14 cellular contexts compared by ENCODE assay signal in the genomic region with DNA sequence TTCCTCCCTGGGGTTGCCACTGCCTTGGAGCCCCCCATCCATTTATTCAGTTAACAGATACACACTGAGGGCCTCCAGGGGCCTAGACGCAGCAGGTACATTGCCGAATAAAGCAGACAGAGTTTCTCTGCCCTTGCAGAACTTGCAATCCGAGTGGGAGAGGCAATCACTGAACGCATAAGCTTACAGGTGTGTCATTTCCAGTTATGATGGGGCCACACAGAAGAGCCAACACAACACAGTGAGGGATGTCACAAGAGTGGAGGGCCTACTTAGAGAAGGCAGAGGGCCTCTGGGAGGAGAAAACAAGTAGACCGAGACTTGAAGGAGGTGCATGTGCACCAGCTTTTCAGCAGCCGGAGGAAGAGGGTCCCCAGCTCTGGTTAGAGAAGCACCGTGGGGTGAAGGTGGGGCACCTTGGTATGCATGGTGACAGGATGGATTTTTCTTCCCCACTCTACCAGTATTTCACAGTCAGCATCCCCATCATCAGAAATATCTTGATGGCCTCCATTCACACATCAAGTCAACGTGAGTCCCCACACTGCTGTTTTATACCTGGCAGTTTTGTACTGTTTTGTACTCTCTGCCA.
DNase-seq lines count a peak whose midpoint lies in the region; ATAC-seq and TF ChIP-seq lines count a peak whose summit lies in the region.
"Had no signal": no experiment of that assay in that cellular context is flagged by ENCODE, and none has a peak within 500 bp of the region (broad histone marks: within the 10 kb centered on the region; RNA-seq: fewer than 3 reads in every experiment).

No MANE protein-coding gene starts in this region.

- no peak overlapping the region for H3K27ac Mint-ChIP-seq in activated T-cell treated with anti-CD3 and anti-CD28 coated beads, Interleukin-2, amount 50 U/mL, for 72 hours
- H3K27ac Mint-ChIP-seq in WTC11: no peak overlapping the region

- peak overlapping the region; percentile 81 for H3K27ac ChIP-seq in right cardiac atrium (ENCODE audit: low read length)
- H3K27ac ChIP-seq in thyroid gland: peak overlapping the region; percentile 86 to 91 (median 87)

- peak; percentile 21 to 24 for DNase-seq in activated T-cell treated with anti-CD3 and anti-CD28 coated beads, Interleukin-2, amount 50 U/mL, for 48 hours
- DNase-seq in activated T-cell treated with anti-CD3 and anti-CD28 coated beads, Interleukin-2, amount 50 U/mL, for 72 hours: no peak
- DNase-seq in WTC11 (ENCODE audit: low spot score) (peak; percentile 3), right cardiac atrium (peak in 1 of 3 donors; percentile 16), thyroid gland (peak in 1 of 2 donors; percentile 5), NCI-H446 treated with DMSO at 0.1 percent for 48 hours (lab: John Stamatoyannopoulos, UW) (no peak), GM20000 (ENCODE audit: low spot score) (no peak)
- DNase-seq: anterior cingulate cortex, dermis blood vessel endothelial cell, GDM1, naive B cell, SIG-M5, T1000 had no signal

- peaks cover 47% of the 10 kb centered on the region for H3K4me1 Mint-ChIP-seq in activated T-cell treated with anti-CD3 and anti-CD28 coated beads, Interleukin-2, amount 50 U/mL, for 72 hours (ENCODE audit: low read depth)
- H3K4me1 Mint-ChIP-seq in WTC11: no peaks in the 10 kb centered on the region

- 92% methylated on average over 8 of the region's 8 CpGs for WGBS in right cardiac atrium
- 76 to 81% methylated on average over 8 of the region's 8 CpGs for WGBS in thyroid gland, 2 donors

- no peaks in the 10 kb centered on the region for H3K36me3 ChIP-seq in thyroid gland

- TF ChIP-seq POLR2A in thyroid gland (IDR thresholded peaks at IDR 0.05): no peak

- H3K4me1 ChIP-seq in right cardiac atrium (ENCODE audit: control insufficient read depth, insufficient read depth, low read length) (peaks cover 27% of the 10 kb centered on the region), thyroid gland (peaks cover 66 to 85% of the 10 kb centered on the region in 2 donors)

- no peaks in the 10 kb centered on the region for H3K27me3 ChIP-seq in right cardiac atrium (ENCODE audit: control insufficient read depth, insufficient read depth)
- H3K27me3 ChIP-seq in thyroid gland: no peaks in the 10 kb centered on the region

- ATAC-seq in activated T-cell treated with anti-CD3 and anti-CD28 coated beads, Interleukin-2, amount 50 U/mL, for 72 hours (replicated peaks in 1 of 2): no peak
- ATAC-seq in WTC11: no peak
- no peak for ATAC-seq in right cardiac atrium
- no peak for ATAC-seq in HG02678 (IDR thresholded peaks at IDR 0.05; ENCODE audit: unreplicated experiment)

- no peaks in the 10 kb centered on the region for H3K9me3 Mint-ChIP-seq in activated T-cell treated with anti-CD3 and anti-CD28 coated beads, Interleukin-2, amount 50 U/mL, for 72 hours
- no peaks in the 10 kb centered on the region for H3K9me3 Mint-ChIP-seq in WTC11
- H3K9me3 Mint-ChIP-seq: naive B cell had no signal

- intact Hi-C loops in right cardiac atrium (cut with DNase I): no loop called here
- intact Hi-C loops in thyroid gland (cut with DNase I): no loop called here

- H3K9me3 ChIP-seq in right cardiac atrium (ENCODE audit: control insufficient read depth, low read length) (no peaks in the 10 kb centered on the region), thyroid gland (no peaks in the 10 kb centered on the region)

- POLR2A ChIA-PET in WTC11 (lab: Charles Lee): no interaction called here

- no peaks in the 10 kb centered on the region for H3K36me3 Mint-ChIP-seq in activated T-cell treated with anti-CD3 and anti-CD28 coated beads, Interleukin-2, amount 50 U/mL, for 72 hours (ENCODE audit: insufficient read depth in 2 of 2)
- H3K36me3 Mint-ChIP-seq in WTC11: no peaks in the 10 kb centered on the region; the same call in 1 of the 2 replicates
- H3K36me3 Mint-ChIP-seq: naive B cell had no signal

- CTCF ChIA-PET in WTC11 (lab: Charles Lee): no interaction called here

- TF ChIP-seq CTCF in WTC11 (IDR thresholded peaks at IDR 0.05): no peak
- no peak for TF ChIP-seq CTCF in thyroid gland (IDR thresholded peaks at IDR 0.05)
- no peak for TF ChIP-seq CTCF in GM20000 (IDR thresholded peaks at IDR 0.05; ENCODE audit: extremely low read depth, missing control alignments)

- H3K4me3 ChIP-seq in right cardiac atrium (ENCODE audit: low read length) (no peak overlapping the region), thyroid gland (replicated peaks in 1 of 3) (no peak overlapping the region)

- no peak overlapping the region for H3K4me3 Mint-ChIP-seq in activated T-cell treated with anti-CD3 and anti-CD28 coated beads, Interleukin-2, amount 50 U/mL, for 72 hours
- no peak overlapping the region for H3K4me3 Mint-ChIP-seq in WTC11

- no peaks in the 10 kb centered on the region for H3K27me3 Mint-ChIP-seq in activated T-cell treated with anti-CD3 and anti-CD28 coated beads, Interleukin-2, amount 50 U/mL, for 72 hours (ENCODE audit: low read depth)
- no peaks in the 10 kb centered on the region for H3K27me3 Mint-ChIP-seq in WTC11 (ENCODE audit: low read depth)
- H3K27me3 Mint-ChIP-seq: naive B cell had no signal

TF ChIP-seq in WTC11, 78 proteins besides CTCF, POLR2A, EP300 and RAD21:
- TF ChIP-seq, protein P1, sequence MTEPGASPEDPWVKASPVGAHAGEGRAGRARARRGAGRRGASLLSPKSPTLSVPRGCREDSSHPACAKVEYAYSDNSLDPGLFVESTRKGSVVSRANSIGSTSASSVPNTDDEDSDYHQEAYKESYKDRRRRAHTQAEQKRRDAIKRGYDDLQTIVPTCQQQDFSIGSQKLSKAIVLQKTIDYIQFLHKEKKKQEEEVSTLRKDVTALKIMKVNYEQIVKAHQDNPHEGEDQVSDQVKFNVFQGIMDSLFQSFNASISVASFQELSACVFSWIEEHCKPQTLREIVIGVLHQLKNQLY (CRISPR knock-in tag; IDR thresholded peaks at IDR 0.05): no peak
- TF ChIP-seq NR1H2 (CRISPR knock-in tag; IDR thresholded peaks at IDR 0.05): no peak
- TF ChIP-seq ZNF423 (CRISPR knock-in tag; IDR thresholded peaks at IDR 0.05): no peak
- TF ChIP-seq, protein P2, sequence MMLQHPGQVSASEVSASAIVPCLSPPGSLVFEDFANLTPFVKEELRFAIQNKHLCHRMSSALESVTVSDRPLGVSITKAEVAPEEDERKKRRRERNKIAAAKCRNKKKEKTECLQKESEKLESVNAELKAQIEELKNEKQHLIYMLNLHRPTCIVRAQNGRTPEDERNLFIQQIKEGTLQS (CRISPR knock-in tag; conservative IDR thresholded peaks at IDR 0.05): no peak
- no peak for TF ChIP-seq NFE2L1 (CRISPR knock-in tag; IDR thresholded peaks at IDR 0.05)
- no peak for TF ChIP-seq CREB1 (CRISPR knock-in tag; IDR thresholded peaks at IDR 0.05)
- TF ChIP-seq, protein P3, sequence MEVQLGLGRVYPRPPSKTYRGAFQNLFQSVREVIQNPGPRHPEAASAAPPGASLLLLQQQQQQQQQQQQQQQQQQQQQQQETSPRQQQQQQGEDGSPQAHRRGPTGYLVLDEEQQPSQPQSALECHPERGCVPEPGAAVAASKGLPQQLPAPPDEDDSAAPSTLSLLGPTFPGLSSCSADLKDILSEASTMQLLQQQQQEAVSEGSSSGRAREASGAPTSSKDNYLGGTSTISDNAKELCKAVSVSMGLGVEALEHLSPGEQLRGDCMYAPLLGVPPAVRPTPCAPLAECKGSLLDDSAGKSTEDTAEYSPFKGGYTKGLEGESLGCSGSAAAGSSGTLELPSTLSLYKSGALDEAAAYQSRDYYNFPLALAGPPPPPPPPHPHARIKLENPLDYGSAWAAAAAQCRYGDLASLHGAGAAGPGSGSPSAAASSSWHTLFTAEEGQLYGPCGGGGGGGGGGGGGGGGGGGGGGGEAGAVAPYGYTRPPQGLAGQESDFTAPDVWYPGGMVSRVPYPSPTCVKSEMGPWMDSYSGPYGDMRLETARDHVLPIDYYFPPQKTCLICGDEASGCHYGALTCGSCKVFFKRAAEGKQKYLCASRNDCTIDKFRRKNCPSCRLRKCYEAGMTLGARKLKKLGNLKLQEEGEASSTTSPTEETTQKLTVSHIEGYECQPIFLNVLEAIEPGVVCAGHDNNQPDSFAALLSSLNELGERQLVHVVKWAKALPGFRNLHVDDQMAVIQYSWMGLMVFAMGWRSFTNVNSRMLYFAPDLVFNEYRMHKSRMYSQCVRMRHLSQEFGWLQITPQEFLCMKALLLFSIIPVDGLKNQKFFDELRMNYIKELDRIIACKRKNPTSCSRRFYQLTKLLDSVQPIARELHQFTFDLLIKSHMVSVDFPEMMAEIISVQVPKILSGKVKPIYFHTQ (CRISPR knock-in tag; IDR thresholded peaks at IDR 0.05): no peak
- no peak for TF ChIP-seq OVOL2 (CRISPR knock-in tag; IDR thresholded peaks at IDR 0.05; ENCODE audit: borderline replicate concordance)
- TF ChIP-seq, protein P4, sequence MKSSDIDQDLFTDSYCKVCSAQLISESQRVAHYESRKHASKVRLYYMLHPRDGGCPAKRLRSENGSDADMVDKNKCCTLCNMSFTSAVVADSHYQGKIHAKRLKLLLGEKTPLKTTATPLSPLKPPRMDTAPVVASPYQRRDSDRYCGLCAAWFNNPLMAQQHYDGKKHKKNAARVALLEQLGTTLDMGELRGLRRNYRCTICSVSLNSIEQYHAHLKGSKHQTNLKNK (CRISPR knock-in tag; IDR thresholded peaks at IDR 0.05): no peak

Comparison
In these comparisons a context has a peak if more than half of its experiments do, and no peak if none do; other contexts are left out.
1. DNase-seq: peak in activated T-cell treated with anti-CD3 and anti-CD28 coated beads, Interleukin-2, amount 50 U/mL, for 48 hours (2 of 2) and WTC11 (single experiment); none in activated T-cell treated with anti-CD3 and anti-CD28 coated beads, Interleukin-2, amount 50 U/mL, for 72 hours (0 of 2), NCI-H446 treated with DMSO at 0.1 percent for 48 hours (single experiment) and GM20000 (single experiment).